ENCODE assay signal across 1 cellular context in the genomic region with DNA sequence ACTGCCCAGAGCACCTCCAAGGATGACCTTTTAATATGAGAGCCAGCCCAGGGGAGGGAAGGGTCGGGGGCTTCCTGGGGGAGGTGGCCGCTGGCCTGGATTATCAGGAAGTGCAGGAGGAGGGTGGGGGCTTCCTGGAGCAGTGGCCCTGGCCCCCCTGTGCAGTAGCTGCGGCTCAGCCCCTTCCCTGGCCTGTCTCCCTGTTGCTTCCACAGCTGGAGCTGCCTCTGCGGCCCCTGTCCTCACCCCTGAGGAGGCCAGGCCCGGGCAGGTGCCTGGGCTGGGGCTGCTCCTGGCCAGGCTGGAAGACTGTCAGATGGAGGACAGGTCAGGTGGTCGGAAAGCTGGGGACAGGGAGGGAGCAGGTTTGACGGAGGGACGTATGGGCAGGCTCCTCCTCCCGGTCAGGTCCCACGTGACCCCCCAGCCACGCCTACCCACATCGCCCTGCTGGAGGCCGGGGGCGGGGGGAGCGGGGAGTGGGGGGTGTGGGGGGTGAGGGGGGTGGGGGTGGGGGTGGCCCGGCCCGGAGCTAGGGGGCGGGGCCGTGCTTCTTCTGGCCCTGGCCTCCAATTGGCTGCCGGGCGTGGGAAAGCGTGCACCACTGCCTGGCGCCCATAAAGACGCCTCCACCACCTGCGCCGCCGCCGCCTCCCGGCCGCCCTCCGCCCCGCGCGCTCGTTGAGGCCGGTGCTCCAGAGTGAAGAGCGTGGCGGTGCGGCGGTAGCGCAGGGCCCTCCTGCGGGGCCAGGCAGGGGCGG.
TF ChIP-seq lines count a peak whose summit lies in the region.

No MANE protein-coding gene starts in this region.

TF ChIP-seq in GM12878, 131 proteins besides CTCF, POLR2A, EP300 and RAD21 (continues in another document):
- TF ChIP-seq SIN3A (IDR thresholded peaks at IDR 0.05; ENCODE audit: low read depth, low read length): 0 out of 2 replicates have a peak, but pooled peaks have one; percentile 35
- TF ChIP-seq, protein P1, sequence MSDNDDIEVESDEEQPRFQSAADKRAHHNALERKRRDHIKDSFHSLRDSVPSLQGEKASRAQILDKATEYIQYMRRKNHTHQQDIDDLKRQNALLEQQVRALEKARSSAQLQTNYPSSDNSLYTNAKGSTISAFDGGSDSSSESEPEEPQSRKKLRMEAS (IDR thresholded peaks at IDR 0.05; ENCODE audit: low read depth, low read length): peak; percentile 25; the same call in 1 of the 2 replicates
- no peak for TF ChIP-seq TARDBP (IDR thresholded peaks at IDR 0.05; ENCODE audit: borderline replicate concordance)
- TF ChIP-seq IKZF1 (conservative IDR thresholded peaks at IDR 0.05): no peak
- no peak; the same call in 1 of the 2 replicates for TF ChIP-seq EED (IDR thresholded peaks at IDR 0.05; ENCODE audit: low read depth)
- no peak for TF ChIP-seq KAT2A (conservative IDR thresholded peaks at IDR 0.05; ENCODE audit: control insufficient read depth, low read depth, low read length)
- TF ChIP-seq SMARCA5 (IDR thresholded peaks at IDR 0.05): peak; percentile 93
- TF ChIP-seq TCF3 (IDR thresholded peaks at IDR 0.05; ENCODE audit: borderline replicate concordance, insufficient read depth, low read depth, low read length): peak; percentile 92
- peak; percentile 81; the same call in 1 of the 2 replicates for TF ChIP-seq HDGF (IDR thresholded peaks at IDR 0.05)
- no peak for TF ChIP-seq YBX1 (IDR thresholded peaks at IDR 0.05)
- no peak for TF ChIP-seq NBN (IDR thresholded peaks at IDR 0.05)
- TF ChIP-seq, protein P2, sequence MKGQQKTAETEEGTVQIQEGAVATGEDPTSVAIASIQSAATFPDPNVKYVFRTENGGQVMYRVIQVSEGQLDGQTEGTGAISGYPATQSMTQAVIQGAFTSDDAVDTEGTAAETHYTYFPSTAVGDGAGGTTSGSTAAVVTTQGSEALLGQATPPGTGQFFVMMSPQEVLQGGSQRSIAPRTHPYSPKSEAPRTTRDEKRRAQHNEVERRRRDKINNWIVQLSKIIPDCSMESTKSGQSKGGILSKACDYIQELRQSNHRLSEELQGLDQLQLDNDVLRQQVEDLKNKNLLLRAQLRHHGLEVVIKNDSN (IDR thresholded peaks at IDR 0.05; ENCODE audit: borderline replicate concordance, extremely low read length, insufficient read depth, low read depth, low read length): peak; percentile 90
- TF ChIP-seq HCFC1 (IDR thresholded peaks at IDR 0.05; ENCODE audit: low read length): peak; percentile 7; the same call in 1 of the 2 replicates
- no peak for TF ChIP-seq ASH2L (IDR thresholded peaks at IDR 0.05; ENCODE audit: borderline replicate concordance, low read depth)
- TF ChIP-seq, protein P3, sequence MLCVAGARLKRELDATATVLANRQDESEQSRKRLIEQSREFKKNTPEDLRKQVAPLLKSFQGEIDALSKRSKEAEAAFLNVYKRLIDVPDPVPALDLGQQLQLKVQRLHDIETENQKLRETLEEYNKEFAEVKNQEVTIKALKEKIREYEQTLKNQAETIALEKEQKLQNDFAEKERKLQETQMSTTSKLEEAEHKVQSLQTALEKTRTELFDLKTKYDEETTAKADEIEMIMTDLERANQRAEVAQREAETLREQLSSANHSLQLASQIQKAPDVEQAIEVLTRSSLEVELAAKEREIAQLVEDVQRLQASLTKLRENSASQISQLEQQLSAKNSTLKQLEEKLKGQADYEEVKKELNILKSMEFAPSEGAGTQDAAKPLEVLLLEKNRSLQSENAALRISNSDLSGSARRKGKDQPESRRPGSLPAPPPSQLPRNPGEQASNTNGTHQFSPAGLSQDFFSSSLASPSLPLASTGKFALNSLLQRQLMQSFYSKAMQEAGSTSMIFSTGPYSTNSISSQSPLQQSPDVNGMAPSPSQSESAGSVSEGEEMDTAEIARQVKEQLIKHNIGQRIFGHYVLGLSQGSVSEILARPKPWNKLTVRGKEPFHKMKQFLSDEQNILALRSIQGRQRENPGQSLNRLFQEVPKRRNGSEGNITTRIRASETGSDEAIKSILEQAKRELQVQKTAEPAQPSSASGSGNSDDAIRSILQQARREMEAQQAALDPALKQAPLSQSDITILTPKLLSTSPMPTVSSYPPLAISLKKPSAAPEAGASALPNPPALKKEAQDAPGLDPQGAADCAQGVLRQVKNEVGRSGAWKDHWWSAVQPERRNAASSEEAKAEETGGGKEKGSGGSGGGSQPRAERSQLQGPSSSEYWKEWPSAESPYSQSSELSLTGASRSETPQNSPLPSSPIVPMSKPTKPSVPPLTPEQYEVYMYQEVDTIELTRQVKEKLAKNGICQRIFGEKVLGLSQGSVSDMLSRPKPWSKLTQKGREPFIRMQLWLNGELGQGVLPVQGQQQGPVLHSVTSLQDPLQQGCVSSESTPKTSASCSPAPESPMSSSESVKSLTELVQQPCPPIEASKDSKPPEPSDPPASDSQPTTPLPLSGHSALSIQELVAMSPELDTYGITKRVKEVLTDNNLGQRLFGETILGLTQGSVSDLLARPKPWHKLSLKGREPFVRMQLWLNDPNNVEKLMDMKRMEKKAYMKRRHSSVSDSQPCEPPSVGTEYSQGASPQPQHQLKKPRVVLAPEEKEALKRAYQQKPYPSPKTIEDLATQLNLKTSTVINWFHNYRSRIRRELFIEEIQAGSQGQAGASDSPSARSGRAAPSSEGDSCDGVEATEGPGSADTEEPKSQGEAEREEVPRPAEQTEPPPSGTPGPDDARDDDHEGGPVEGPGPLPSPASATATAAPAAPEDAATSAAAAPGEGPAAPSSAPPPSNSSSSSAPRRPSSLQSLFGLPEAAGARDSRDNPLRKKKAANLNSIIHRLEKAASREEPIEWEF (IDR thresholded peaks at IDR 0.05; ENCODE audit: insufficient replicate concordance, low read depth, low read length): no peak
- TF ChIP-seq SMAD1 (IDR thresholded peaks at IDR 0.05; ENCODE audit: low read depth, partially characterized antibody): no peak
- peak; percentile 68 for TF ChIP-seq TAF1 (IDR thresholded peaks at IDR 0.05; ENCODE audit: borderline replicate concordance, low read depth, low read length)
- TF ChIP-seq SMAD5 (IDR thresholded peaks at IDR 0.05; ENCODE audit: low read depth): peak; percentile 53; the same call in 1 of the 2 replicates
- TF ChIP-seq CBX3 (IDR thresholded peaks at IDR 0.05; ENCODE audit: borderline replicate concordance, low read depth): no peak
- TF ChIP-seq MTA3 (IDR thresholded peaks at IDR 0.05; ENCODE audit: borderline replicate concordance, low read length): no peak
- peak; percentile 48 to 83; a peak in 3 of 4 replicates for TF ChIP-seq BHLHE40 (IDR thresholded peaks at IDR 0.05; ENCODE audit: borderline replicate concordance in 1 of 2, low read depth in 2 of 2, low read length in 1 of 2)
- TF ChIP-seq CHD2 (IDR thresholded peaks at IDR 0.05; ENCODE audit: borderline replicate concordance, low read depth, low read length): no peak
- TF ChIP-seq NRF1 (conservative IDR thresholded peaks at IDR 0.05; ENCODE audit: low read depth, low read length): no peak
- no peak for TF ChIP-seq FOXM1 (IDR thresholded peaks at IDR 0.05; ENCODE audit: low read depth, low read length)
- no peak for TF ChIP-seq CBFB (IDR thresholded peaks at IDR 0.05; ENCODE audit: low read depth)
- 0 out of 2 replicates have a peak, but pooled peaks have one; percentile 80 for TF ChIP-seq DPF2 (IDR thresholded peaks at IDR 0.05)
- TF ChIP-seq, protein P4, sequence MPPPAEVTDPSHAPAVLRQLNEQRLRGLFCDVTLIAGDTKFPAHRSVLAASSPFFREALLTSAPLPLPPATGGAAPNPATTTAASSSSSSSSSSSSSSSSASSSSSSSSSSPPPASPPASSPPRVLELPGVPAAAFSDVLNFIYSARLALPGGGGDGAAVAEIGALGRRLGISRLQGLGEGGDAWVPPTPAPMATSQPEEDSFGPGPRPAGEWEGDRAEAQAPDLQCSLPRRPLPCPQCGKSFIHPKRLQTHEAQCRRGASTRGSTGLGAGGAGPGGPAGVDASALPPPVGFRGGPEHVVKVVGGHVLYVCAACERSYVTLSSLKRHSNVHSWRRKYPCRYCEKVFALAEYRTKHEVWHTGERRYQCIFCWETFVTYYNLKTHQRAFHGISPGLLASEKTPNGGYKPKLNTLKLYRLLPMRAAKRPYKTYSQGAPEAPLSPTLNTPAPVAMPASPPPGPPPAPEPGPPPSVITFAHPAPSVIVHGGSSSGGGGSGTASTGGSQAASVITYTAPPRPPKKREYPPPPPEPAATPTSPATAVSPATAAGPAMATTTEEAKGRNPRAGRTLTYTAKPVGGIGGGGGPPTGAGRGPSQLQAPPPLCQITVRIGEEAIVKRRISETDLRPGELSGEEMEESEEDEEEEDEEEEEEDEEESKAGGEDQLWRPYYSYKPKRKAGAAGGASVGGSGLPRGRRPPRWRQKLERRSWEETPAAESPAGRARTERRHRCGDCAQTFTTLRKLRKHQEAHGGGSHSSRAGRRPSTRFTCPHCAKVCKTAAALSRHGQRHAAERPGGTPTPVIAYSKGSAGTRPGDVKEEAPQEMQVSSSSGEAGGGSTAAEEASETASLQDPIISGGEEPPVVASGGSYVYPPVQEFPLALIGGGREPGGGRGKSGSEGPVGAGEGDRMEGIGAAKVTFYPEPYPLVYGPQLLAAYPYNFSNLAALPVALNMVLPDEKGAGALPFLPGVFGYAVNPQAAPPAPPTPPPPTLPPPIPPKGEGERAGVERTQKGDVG (CRISPR knock-in tag; IDR thresholded peaks at IDR 0.05): no peak
- TF ChIP-seq, protein P5, sequence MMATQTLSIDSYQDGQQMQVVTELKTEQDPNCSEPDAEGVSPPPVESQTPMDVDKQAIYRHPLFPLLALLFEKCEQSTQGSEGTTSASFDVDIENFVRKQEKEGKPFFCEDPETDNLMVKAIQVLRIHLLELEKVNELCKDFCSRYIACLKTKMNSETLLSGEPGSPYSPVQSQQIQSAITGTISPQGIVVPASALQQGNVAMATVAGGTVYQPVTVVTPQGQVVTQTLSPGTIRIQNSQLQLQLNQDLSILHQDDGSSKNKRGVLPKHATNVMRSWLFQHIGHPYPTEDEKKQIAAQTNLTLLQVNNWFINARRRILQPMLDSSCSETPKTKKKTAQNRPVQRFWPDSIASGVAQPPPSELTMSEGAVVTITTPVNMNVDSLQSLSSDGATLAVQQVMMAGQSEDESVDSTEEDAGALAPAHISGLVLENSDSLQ (IDR thresholded peaks at IDR 0.05): 0 out of 2 replicates have a peak, but pooled peaks have one; percentile 13
- TF ChIP-seq BACH1 (IDR thresholded peaks at IDR 0.05; ENCODE audit: borderline replicate concordance): peak; percentile 35; the same call in 1 of the 2 replicates
- TF ChIP-seq TCF12 (IDR thresholded peaks at IDR 0.05; ENCODE audit: low read depth, low read length): peak; percentile 54; the same call in 1 of the 2 replicates
- no peak for TF ChIP-seq BRCA1 (IDR thresholded peaks at IDR 0.05; ENCODE audit: low read depth, low read length)
- peak; percentile 49; the same call in 1 of the 2 replicates for TF ChIP-seq YY1 (IDR thresholded peaks at IDR 0.05; ENCODE audit: low read depth, low read length)
- TF ChIP-seq, protein P6, sequence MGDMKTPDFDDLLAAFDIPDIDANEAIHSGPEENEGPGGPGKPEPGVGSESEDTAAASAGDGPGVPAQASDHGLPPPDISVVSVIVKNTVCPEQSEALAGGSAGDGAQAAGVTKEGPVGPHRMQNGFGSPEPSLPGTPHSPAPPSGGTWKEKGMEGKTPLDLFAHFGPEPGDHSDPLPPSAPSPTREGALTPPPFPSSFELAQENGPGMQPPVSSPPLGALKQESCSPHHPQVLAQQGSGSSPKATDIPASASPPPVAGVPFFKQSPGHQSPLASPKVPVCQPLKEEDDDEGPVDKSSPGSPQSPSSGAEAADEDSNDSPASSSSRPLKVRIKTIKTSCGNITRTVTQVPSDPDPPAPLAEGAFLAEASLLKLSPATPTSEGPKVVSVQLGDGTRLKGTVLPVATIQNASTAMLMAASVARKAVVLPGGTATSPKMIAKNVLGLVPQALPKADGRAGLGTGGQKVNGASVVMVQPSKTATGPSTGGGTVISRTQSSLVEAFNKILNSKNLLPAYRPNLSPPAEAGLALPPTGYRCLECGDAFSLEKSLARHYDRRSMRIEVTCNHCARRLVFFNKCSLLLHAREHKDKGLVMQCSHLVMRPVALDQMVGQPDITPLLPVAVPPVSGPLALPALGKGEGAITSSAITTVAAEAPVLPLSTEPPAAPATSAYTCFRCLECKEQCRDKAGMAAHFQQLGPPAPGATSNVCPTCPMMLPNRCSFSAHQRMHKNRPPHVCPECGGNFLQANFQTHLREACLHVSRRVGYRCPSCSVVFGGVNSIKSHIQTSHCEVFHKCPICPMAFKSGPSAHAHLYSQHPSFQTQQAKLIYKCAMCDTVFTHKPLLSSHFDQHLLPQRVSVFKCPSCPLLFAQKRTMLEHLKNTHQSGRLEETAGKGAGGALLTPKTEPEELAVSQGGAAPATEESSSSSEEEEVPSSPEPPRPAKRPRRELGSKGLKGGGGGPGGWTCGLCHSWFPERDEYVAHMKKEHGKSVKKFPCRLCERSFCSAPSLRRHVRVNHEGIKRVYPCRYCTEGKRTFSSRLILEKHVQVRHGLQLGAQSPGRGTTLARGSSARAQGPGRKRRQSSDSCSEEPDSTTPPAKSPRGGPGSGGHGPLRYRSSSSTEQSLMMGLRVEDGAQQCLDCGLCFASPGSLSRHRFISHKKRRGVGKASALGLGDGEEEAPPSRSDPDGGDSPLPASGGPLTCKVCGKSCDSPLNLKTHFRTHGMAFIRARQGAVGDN (IDR thresholded peaks at IDR 0.05): peak; percentile 87
- peak; percentile 92 for TF ChIP-seq POLR2AphosphoS5 (IDR thresholded peaks at IDR 0.05; ENCODE audit: low read length)
- peak in 1 of 2 experiments; percentile 33; a peak in 2 of 3 replicates for TF ChIP-seq EGR1 (IDR thresholded peaks at IDR 0.05; ENCODE audit: borderline replicate concordance in 1 of 2, low read depth in 2 of 2, low read length in 2 of 2)
- TF ChIP-seq MEF2B (IDR thresholded peaks at IDR 0.05; ENCODE audit: partially characterized antibody, poor library complexity, severe bottlenecking): no peak
- peak; percentile 82; the same call in 1 of the 2 replicates for TF ChIP-seq POLR2AphosphoS2 (IDR thresholded peaks at IDR 0.05; ENCODE audit: low read depth, low read length)
- peak; percentile 54 for TF ChIP-seq SP1 (IDR thresholded peaks at IDR 0.05; ENCODE audit: low read depth, low read length)
- TF ChIP-seq POU2F2 (IDR thresholded peaks at IDR 0.05; ENCODE audit: borderline replicate concordance, low read depth, low read length): peak; percentile 89
- TF ChIP-seq, protein P7, sequence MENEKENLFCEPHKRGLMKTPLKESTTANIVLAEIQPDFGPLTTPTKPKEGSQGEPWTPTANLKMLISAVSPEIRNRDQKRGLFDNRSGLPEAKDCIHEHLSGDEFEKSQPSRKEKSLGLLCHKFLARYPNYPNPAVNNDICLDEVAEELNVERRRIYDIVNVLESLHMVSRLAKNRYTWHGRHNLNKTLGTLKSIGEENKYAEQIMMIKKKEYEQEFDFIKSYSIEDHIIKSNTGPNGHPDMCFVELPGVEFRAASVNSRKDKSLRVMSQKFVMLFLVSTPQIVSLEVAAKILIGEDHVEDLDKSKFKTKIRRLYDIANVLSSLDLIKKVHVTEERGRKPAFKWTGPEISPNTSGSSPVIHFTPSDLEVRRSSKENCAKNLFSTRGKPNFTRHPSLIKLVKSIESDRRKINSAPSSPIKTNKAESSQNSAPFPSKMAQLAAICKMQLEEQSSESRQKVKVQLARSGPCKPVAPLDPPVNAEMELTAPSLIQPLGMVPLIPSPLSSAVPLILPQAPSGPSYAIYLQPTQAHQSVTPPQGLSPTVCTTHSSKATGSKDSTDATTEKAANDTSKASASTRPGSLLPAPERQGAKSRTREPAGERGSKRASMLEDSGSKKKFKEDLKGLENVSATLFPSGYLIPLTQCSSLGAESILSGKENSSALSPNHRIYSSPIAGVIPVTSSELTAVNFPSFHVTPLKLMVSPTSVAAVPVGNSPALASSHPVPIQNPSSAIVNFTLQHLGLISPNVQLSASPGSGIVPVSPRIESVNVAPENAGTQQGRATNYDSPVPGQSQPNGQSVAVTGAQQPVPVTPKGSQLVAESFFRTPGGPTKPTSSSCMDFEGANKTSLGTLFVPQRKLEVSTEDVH (IDR thresholded peaks at IDR 0.05; ENCODE audit: low read depth, partially characterized antibody): no peak
